In the genomic region with DNA sequence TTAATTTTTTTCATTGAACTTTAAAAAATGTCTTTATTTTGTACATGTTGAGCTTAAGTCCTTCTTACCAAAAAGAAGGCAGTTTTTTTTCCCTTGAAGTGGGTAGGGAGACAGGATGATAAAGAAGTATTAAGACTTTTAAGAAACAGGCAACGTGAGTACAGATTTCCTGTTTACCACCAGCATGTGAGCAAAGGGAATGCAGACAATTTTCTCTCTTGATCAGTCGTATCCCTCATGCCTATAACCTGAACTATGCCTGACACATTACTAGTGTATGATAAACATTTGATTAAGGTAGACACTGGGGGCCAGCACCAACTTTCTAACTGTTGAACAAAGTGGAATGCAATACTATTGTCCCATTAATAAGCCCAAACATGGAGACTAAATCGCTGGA, we compare ENCODE assay signal across 8 cellular contexts. TPM values are rescaled to one million over a fixed set of nuclear protein-coding genes. Genes with fewer than 3 reads are reported as not detected.
"Had no signal": no experiment of that assay in that cellular context is flagged by ENCODE, and none has a peak within 500 bp of the region (broad histone marks: within the 10 kb centered on the region; RNA-seq: fewer than 3 reads in every experiment).

No MANE protein-coding gene starts in this region.

- H3K27ac Mint-ChIP-seq: H9, IgD-negative memory B cell had no signal

- H3K9me3 Mint-ChIP-seq: H9, IgD-negative memory B cell had no signal

- ATAC-seq: HepG2 had no signal

- H3K4me3 ChIP-seq: GM23248 had no signal

- H3K4me3 Mint-ChIP-seq: H9, IgD-negative memory B cell had no signal

- H3K27ac ChIP-seq: GM23248, HL-60 had no signal

- H3K4me1 Mint-ChIP-seq: IgD-negative memory B cell had no signal

- DNase-seq: GM23248, H9, HCEC 1CT had no signal

RNA-seq across cellular contexts. Expression of gene OR2A2, which starts 8.8 kb away (rescaled TPM):
- total RNA-seq: GM23248, H1, H9, HepG2, HT1080 had no signal
- polyA plus RNA-seq: GM23248, H1, HepG2, IgD-negative memory B cell had no signal

RNA-seq across cellular contexts. Expression of gene OR2A12, which starts 14.5 kb away (rescaled TPM):
- total RNA-seq: GM23248, H1, H9, HepG2, HT1080 had no signal
- polyA plus RNA-seq: GM23248, H1, IgD-negative memory B cell had no signal

RNA-seq across cellular contexts. Expression of gene OR2A14, which starts 22.4 kb away (rescaled TPM):
- total RNA-seq: GM23248, H1, H9, HepG2, HT1080 had no signal
- polyA plus RNA-seq: GM23248, H1, HepG2, IgD-negative memory B cell had no signal

RNA-seq across cellular contexts. Expression of gene OR2A25, which starts 31.0 kb away (rescaled TPM):
- total RNA-seq: GM23248, H1, HepG2, HT1080 had no signal
- polyA plus RNA-seq: GM23248, H1, IgD-negative memory B cell had no signal

RNA-seq across cellular contexts. Expression of gene OR2A5, which starts 51.9 kb away (rescaled TPM):
- total RNA-seq: GM23248, H1, H9, HepG2, HT1080 had no signal
- polyA plus RNA-seq: GM23248, H1, HepG2, IgD-negative memory B cell had no signal
